Comparison of ENCODE assay signal across 24 cellular contexts in the genomic region with DNA sequence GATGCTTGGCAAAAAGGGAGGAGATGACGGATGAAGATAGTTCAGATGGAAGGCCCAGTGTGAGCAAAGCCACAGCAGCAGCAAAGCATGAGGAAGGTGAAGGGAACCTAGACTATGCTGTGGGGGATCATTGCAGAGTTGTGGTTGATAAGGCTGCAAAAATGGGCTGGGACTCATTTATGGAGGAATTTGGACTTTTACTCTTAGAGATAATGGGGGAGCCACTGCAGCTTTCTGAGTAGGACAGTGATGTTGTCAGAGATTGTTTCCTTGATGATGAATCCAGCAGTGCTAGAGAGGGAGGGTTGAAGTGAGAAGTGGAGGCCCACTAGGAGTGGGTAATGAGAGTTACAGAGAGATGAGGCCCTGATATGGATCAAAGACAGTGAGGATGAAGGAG. TPM values are rescaled to one million over a fixed set of nuclear protein-coding genes. Genes with fewer than 3 reads are reported as not detected.
DNase-seq lines count a peak whose midpoint lies in the region; ATAC-seq, FAIRE-seq and TF ChIP-seq lines count a peak whose summit lies in the region.
"Had no signal": no experiment of that assay in that cellular context is flagged by ENCODE, and none has a peak within 500 bp of the region (broad histone marks: within the 10 kb centered on the region; RNA-seq: fewer than 3 reads in every experiment).

No MANE protein-coding gene starts in this region.

- intact Hi-C loops in HepG2 (cut with micrococcal nuclease; ENCODE audit: unreplicated experiment): no loop called here
- intact Hi-C loops in right lobe of liver (cut with DNase I): no loop called here

- no peak overlapping the region for H2AK5ac ChIP-seq in mesendoderm (ENCODE audit: low read length)

- TF ChIP-seq RAD21 in HepG2 (CRISPR knock-in tag; IDR thresholded peaks at IDR 0.05): no peak

- no peaks in the 10 kb centered on the region for H3K79me1 ChIP-seq in mesendoderm (ENCODE audit: low read length)

- no peaks in the 10 kb centered on the region for H3K36me3 Mint-ChIP-seq in neural crest cell (ENCODE audit: low read depth)
- H3K36me3 Mint-ChIP-seq: CD14-positive monocyte; CD4-positive, alpha-beta memory T cell; CD4-positive, CD25-positive, alpha-beta regulatory T cell; CD8-positive, alpha-beta memory T cell had no signal

- H3K27me3 ChIP-seq in HepG2 (ENCODE audit: control insufficient read depth in 1 of 2, insufficient read depth in 2 of 2, low read length in 2 of 2) (no peaks in the 10 kb centered on the region), right lobe of liver (no peaks in the 10 kb centered on the region), small intestine (ENCODE audit: control insufficient read depth in 2 of 2, insufficient read depth in 2 of 2, low read length in 2 of 2) (no peaks in the 10 kb centered on the region), mesendoderm (ENCODE audit: insufficient read depth, low read length, poor library complexity) (no peaks in the 10 kb centered on the region)
- H3K27me3 ChIP-seq: BE2C, BLaER1 had no signal

- peaks cover 5% of the 10 kb centered on the region for H3K4me1 Mint-ChIP-seq in neural crest cell
- H3K4me1 Mint-ChIP-seq: CD14-positive monocyte; CD4-positive, alpha-beta memory T cell; CD4-positive, CD25-positive, alpha-beta regulatory T cell; CD8-positive, alpha-beta memory T cell had no signal

- no TSS peak for BruUV-seq in HepG2 (replicated peaks; lab: Mats Ljungman, UMichigan)

- no peak overlapping the region for H2AFZ ChIP-seq in HepG2 (ENCODE audit: low read length)

- TF ChIP-seq POLR2A in HepG2 (IDR thresholded peaks at IDR 0.05; ENCODE audit: insufficient read depth in 1 of 2, low read depth in 2 of 2, low read length in 2 of 2): no peak
- no peak for TF ChIP-seq POLR2A in right lobe of liver (IDR thresholded peaks at IDR 0.05)

- no peak overlapping the region for H3K18ac ChIP-seq in mesendoderm (ENCODE audit: low read length)

- in situ Hi-C loops in HepG2 (cut with HindIII; ENCODE audit: extremely low pct_ligation_motif_present, low pct_unique_long_range_greater_than_20kb): loop anchor here (5.0 kb wide), 1 partner anchor 60 kb away; no protein-coding TSS in a partner anchor

- H3K4ac ChIP-seq in mesendoderm (ENCODE audit: low read depth, low read length): no peak overlapping the region

- TF ChIP-seq CTCF in HepG2 (CRISPR knock-in tag; IDR thresholded peaks at IDR 0.05) (no peak), right lobe of liver (IDR thresholded peaks at IDR 0.05) (no peak), neural crest cell (conservative IDR thresholded peaks at IDR 0.05) (no peak)

- CTCF ChIA-PET in HepG2 (lab: Yijun Ruan, JAX; ENCODE audit: low intra/inter-chr PET ratio, low total read pairs): no interaction called here

- H2BK15ac ChIP-seq in mesendoderm (replicated peaks; ENCODE audit: low read depth): no peak overlapping the region

- peak in 1 of 2 experiments; percentile 9; a peak in 1 of 4 replicates for TF ChIP-seq EP300 in HepG2 (IDR thresholded peaks at IDR 0.05; ENCODE audit: low read depth in 2 of 2, low read length in 2 of 2)
- TF ChIP-seq EP300 in HepG2 (CRISPR knock-in tag; IDR thresholded peaks at IDR 0.05; ENCODE audit: borderline replicate concordance): no peak

- POLR2A ChIA-PET in HepG2 (lab: Yijun Ruan, JAX): no interaction called here

- no peak overlapping the region for H2BK5ac ChIP-seq in mesendoderm (ENCODE audit: low read length)

- H3K79me2 ChIP-seq in HepG2 (ENCODE audit: insufficient read depth, low read length) (peaks cover 8% of the 10 kb centered on the region), mesendoderm (ENCODE audit: control insufficient read depth, insufficient read depth, low read length) (no peaks in the 10 kb centered on the region)

- H3K9me3 ChIP-seq in HepG2 (ENCODE audit: low read length) (no peaks in the 10 kb centered on the region), right lobe of liver (no peaks in the 10 kb centered on the region), small intestine (ENCODE audit: control insufficient read depth, low read depth) (no peaks in the 10 kb centered on the region)
- H3K9me3 ChIP-seq: A549, BE2C, BLaER1 had no signal

- H4K5ac ChIP-seq in mesendoderm (ENCODE audit: low read length): no peak overlapping the region

- peak overlapping the region; percentile 89 for H3K27ac ChIP-seq in HepG2 (ENCODE audit: extremely low read length, insufficient read depth, low read length)
- H3K27ac ChIP-seq in right lobe of liver: no peak overlapping the region
- H3K27ac ChIP-seq in small intestine (ENCODE audit: low read depth in 1 of 2, low read length in 1 of 2): no peak overlapping the region
- H3K27ac ChIP-seq in mesendoderm (ENCODE audit: low read depth, low read length): no peak overlapping the region
- H3K27ac ChIP-seq: 22Rv1, A549, BLaER1 had no signal

- peaks cover 2% of the 10 kb centered on the region for H3K9me3 Mint-ChIP-seq in neural crest cell
- H3K9me3 Mint-ChIP-seq: CD4-positive, alpha-beta memory T cell; CD8-positive, alpha-beta memory T cell had no signal

- no peaks in the 10 kb centered on the region for H4K20me1 ChIP-seq in HepG2 (ENCODE audit: insufficient read depth, low read length)
- H4K20me1 ChIP-seq: BLaER1 had no signal

- H3K4me1 ChIP-seq in HepG2 (ENCODE audit: insufficient read depth, low read length): peaks cover 69% of the 10 kb centered on the region
- peaks cover 0 to 14% (median 5%) of the 10 kb centered on the region in 4 donors for H3K4me1 ChIP-seq in right lobe of liver
- peaks cover 0 to 6% of the 10 kb centered on the region in 2 donors for H3K4me1 ChIP-seq in small intestine (ENCODE audit: control insufficient read depth in 2 of 2, insufficient read depth in 1 of 2, low read depth in 1 of 2, low read length in 1 of 2)
- H3K4me1 ChIP-seq in mesendoderm (ENCODE audit: control insufficient read depth, low read depth, low read length): no peaks in the 10 kb centered on the region
- H3K4me1 ChIP-seq: A549, BE2C had no signal

- H3K27me3 Mint-ChIP-seq in neural crest cell (ENCODE audit: low read depth): no peaks in the 10 kb centered on the region

- H3K56ac ChIP-seq in mesendoderm (ENCODE audit: low read length): no peak overlapping the region

- FAIRE-seq in HepG2 (lab: Jason Lieb, UNC) (peak; percentile 72), small intestine (lab: Jason Lieb, UNC) (no peak)
- FAIRE-seq: A549, D721Med, G401.6, GM12891, GM19239 had no signal

- H4K8ac ChIP-seq in mesendoderm (ENCODE audit: low read depth, low read length): no peak overlapping the region

- DNase-seq in HepG2 (ENCODE audit: low spot score) (peak; percentile 52), right lobe of liver (no peak), neural crest cell (ENCODE audit: low read depth, low spot score) (no peak), small intestine (peak; percentile 45), mesendoderm (no peak), nucleus accumbens (lab: John Stamatoyannopoulos, UW) (no peak)
- DNase-seq: BE2C; C1 segment of cervical spinal cord; Calu3; CD4-positive, alpha-beta memory T cell; CD4-positive, CD25-positive, alpha-beta regulatory T cell; CD8-positive, alpha-beta memory T cell; COR-L47; DMS79 treated with DMSO at 0.1 percent for 48 hours; GF-D8 had no signal

- H3K9ac ChIP-seq in HepG2 (ENCODE audit: insufficient read depth, low read depth, low read length): no peak overlapping the region
- H3K9ac ChIP-seq in mesendoderm (ENCODE audit: low read length): no peak overlapping the region
- H3K9ac ChIP-seq: BLaER1 had no signal

- no peak overlapping the region for H3K4me3 Mint-ChIP-seq in neural crest cell
- H3K4me3 Mint-ChIP-seq: CD14-positive monocyte; CD4-positive, alpha-beta memory T cell; CD4-positive, CD25-positive, alpha-beta regulatory T cell; CD8-positive, alpha-beta memory T cell had no signal

- ATAC-seq in HepG2: no peak
- no peak for ATAC-seq in right lobe of liver
- ATAC-seq: A549 had no signal

- WGBS in HepG2 (ENCODE audit: low lambda C conversion rate): 0% methylated on average over 1 of the region's 1 CpG
- WGBS in right lobe of liver (ENCODE audit: insufficient coverage, low coverage, low lambda C conversion rate, missing lambda C conversion rate): 32% methylated on average over 1 of the region's 1 CpG
- WGBS in small intestine, 3 donors: 22 to 82% (median 33%) methylated on average over 1 of the region's 1 CpG
- no CpG with 5 or more reads among the region's 1 CpG for WGBS in mesendoderm (ENCODE audit: extremely low coverage, insufficient coverage, low lambda C conversion rate)

- H3K27ac Mint-ChIP-seq in neural crest cell (ENCODE audit: unreplicated experiment): peak overlapping the region; percentile 6
- H3K27ac Mint-ChIP-seq: CD4-positive, alpha-beta memory T cell; CD4-positive, CD25-positive, alpha-beta regulatory T cell; CD8-positive, alpha-beta memory T cell had no signal

- H3K4me2 ChIP-seq in HepG2 (ENCODE audit: low read depth, low read length) (no peak overlapping the region), mesendoderm (ENCODE audit: low read length) (no peak overlapping the region)
- H3K4me2 ChIP-seq: A549, BLaER1 had no signal

- no peak overlapping the region for H2BK120ac ChIP-seq in mesendoderm (ENCODE audit: low read depth, low read length)

- H3K4me3 ChIP-seq in HepG2 (replicated peaks in 1 of 3; ENCODE audit: insufficient read depth in 1 of 3, low read depth in 2 of 3, low read length in 3 of 3) (no peak overlapping the region), right lobe of liver (no peak overlapping the region), small intestine (ENCODE audit: low read depth in 1 of 2, low read length in 2 of 2) (no peak overlapping the region), mesendoderm (ENCODE audit: low read length) (no peak overlapping the region)
- H3K4me3 ChIP-seq: A549, BLaER1 had no signal

- H3K36me3 ChIP-seq in HepG2 (replicated peaks in 1 of 2; ENCODE audit: control insufficient read depth in 1 of 2, insufficient read depth in 2 of 2, low read length in 2 of 2): no peaks in the 10 kb centered on the region
- no peaks in the 10 kb centered on the region for H3K36me3 ChIP-seq in right lobe of liver
- no peaks in the 10 kb centered on the region for H3K36me3 ChIP-seq in small intestine (ENCODE audit: control insufficient read depth in 2 of 2, insufficient read depth in 2 of 2, low read length in 2 of 2)
- no peaks in the 10 kb centered on the region for H3K36me3 ChIP-seq in mesendoderm (ENCODE audit: control insufficient read depth, insufficient read depth, low read length)
- H3K36me3 ChIP-seq: BE2C, BLaER1 had no signal

- H3K23ac ChIP-seq in mesendoderm (ENCODE audit: low read length): no peak overlapping the region

RNA-seq across cellular contexts. Expression of gene C8A, which starts 2.1 kb away (rescaled TPM):
- total RNA-seq in HepG2 (2016; rRNA removed; fragmentation: Illumina TruSeq; extraction: Trizol) (8.6 and 15.0 TPM in 2 replicates), right lobe of liver (100 to 1,000 TPM; 177 to 432 (median 299) TPM), neural crest cell (not detected in 2 replicates)
- total RNA-seq in HepG2 (2016; cell fraction: cytosol; rRNA removed; fragmentation: Illumina TruSeq; extraction: Trizol; ENCODE audit: low read depth): 1.9 and 2.2 TPM in 2 replicates
- total RNA-seq in HepG2 (2016; cell fraction: insoluble cytoplasmic fraction; rRNA removed; fragmentation: Illumina TruSeq; extraction: Trizol): 8.1 and 16.4 TPM in 2 replicates
- 2.2 and 2.8 TPM in 2 replicates for total RNA-seq in HepG2 (2016; cell fraction: membrane; rRNA removed; fragmentation: Illumina TruSeq; extraction: Trizol)
- 18.2 and 18.5 TPM in 2 replicates for total RNA-seq in HepG2 (2016; cell fraction: nucleus; rRNA removed; fragmentation: Illumina TruSeq; extraction: Trizol)
- polyA plus RNA-seq in HepG2 (2011; rRNA removed) (10.5 and 13.9 TPM in 2 replicates), small intestine (1 to 10 TPM; 2.0 to 2.4 (median 2.2) TPM)
- 7.0 and 11.2 TPM in 2 replicates for polyA plus RNA-seq in HepG2 (2011; cell fraction: cytosol; rRNA removed)
- polyA plus RNA-seq in HepG2 (2011; cell fraction: nucleus; rRNA removed): 11.8 and 19.3 TPM in 2 replicates
- polyA plus RNA-seq in HepG2 (2012): 13.4 and 17.8 TPM in 2 replicates
- 0.87 and 1.2 TPM in 2 replicates for polyA plus RNA-seq in HepG2 (2016; cell fraction: cytosol; fragmentation: Illumina TruSeq; extraction: Trizol; ENCODE audit: low read depth)
- polyA plus RNA-seq in HepG2 (2016; cell fraction: insoluble cytoplasmic fraction; fragmentation: Illumina TruSeq; extraction: Trizol; ENCODE audit: low read depth): 5.5 and 7.6 TPM in 2 replicates
- 1.2 and 1.7 TPM in 2 replicates for polyA plus RNA-seq in HepG2 (2016; cell fraction: membrane; fragmentation: Illumina TruSeq; extraction: Trizol; ENCODE audit: low read depth)
- polyA plus RNA-seq in HepG2 (2016; cell fraction: nucleus; fragmentation: Illumina TruSeq; extraction: Trizol; ENCODE audit: insufficient read depth, low read depth): 16.2 and 17.1 TPM in 2 replicates
- polyA minus RNA-seq in HepG2 (2011; rRNA and poly(A)+ RNA removed; ENCODE audit: low replicate concordance): 9.1 TPM in 1 of 2 replicates, not detected in the other
- polyA minus RNA-seq in HepG2 (2011; cell fraction: cytosol; rRNA and poly(A)+ RNA removed): 3.6 and 6.2 TPM in 2 replicates
- polyA minus RNA-seq in HepG2 (2011; cell fraction: nucleus; rRNA and poly(A)+ RNA removed): 12.5 and 18.2 TPM in 2 replicates
- not detected for polyA plus RNA-seq in mesendoderm (2013, experiment 1 of 2)
- not detected for polyA plus RNA-seq in mesendoderm (2013, experiment 2 of 2)
- total RNA-seq: A172; Calu3; CD4-positive, alpha-beta memory T cell; CD4-positive, CD25-positive, alpha-beta regulatory T cell; CD8-positive, alpha-beta memory T cell had no signal
- polyA plus RNA-seq: A549; CD14-positive monocyte; CD4-positive, alpha-beta memory T cell; CD4-positive, CD25-positive, alpha-beta regulatory T cell; CD8-positive, alpha-beta memory T cell had no signal

RNA-seq across cellular contexts. Expression of gene FYB2, which starts 33.3 kb away (rescaled TPM):
- total RNA-seq in HepG2 (2016; rRNA removed; fragmentation: Illumina TruSeq; extraction: Trizol) (1.4 and 2.7 TPM in 2 replicates), right lobe of liver (10 to 100 TPM; 11.2 to 27.5 (median 16.1) TPM), neural crest cell (not detected in 2 replicates)
- total RNA-seq in HepG2 (2016; cell fraction: cytosol; rRNA removed; fragmentation: Illumina TruSeq; extraction: Trizol; ENCODE audit: low read depth): 1.7 and 2.4 TPM in 2 replicates
- total RNA-seq in HepG2 (2016; cell fraction: insoluble cytoplasmic fraction; rRNA removed; fragmentation: Illumina TruSeq; extraction: Trizol): 1.5 and 3.1 TPM in 2 replicates
- total RNA-seq in HepG2 (2016; cell fraction: membrane; rRNA removed; fragmentation: Illumina TruSeq; extraction: Trizol): 1.2 and 2.0 TPM in 2 replicates
- total RNA-seq in HepG2 (2016; cell fraction: nucleus; rRNA removed; fragmentation: Illumina TruSeq; extraction: Trizol): 11.1 and 11.4 TPM in 2 replicates
- polyA plus RNA-seq in HepG2 (2011; rRNA removed) (0.97 and 1.2 TPM in 2 replicates), small intestine (1 to 10 TPM in 2 of 3 donors, not detected in 1; 1.1 to 1.2 TPM)
- polyA plus RNA-seq in HepG2 (2011; cell fraction: cytosol; rRNA removed): 0.26 and 0.27 TPM in 2 replicates
- 2.6 and 2.8 TPM in 2 replicates for polyA plus RNA-seq in HepG2 (2011; cell fraction: nucleus; rRNA removed)
- polyA plus RNA-seq in HepG2 (2012): 1.1 and 3.2 TPM in 2 replicates
- polyA plus RNA-seq in HepG2 (2016; cell fraction: cytosol; fragmentation: Illumina TruSeq; extraction: Trizol; ENCODE audit: low read depth): 0.27 and 0.46 TPM in 2 replicates
- polyA plus RNA-seq in HepG2 (2016; cell fraction: insoluble cytoplasmic fraction; fragmentation: Illumina TruSeq; extraction: Trizol; ENCODE audit: low read depth): 1.7 and 2.0 TPM in 2 replicates
- 0.68 and 0.72 TPM in 2 replicates for polyA plus RNA-seq in HepG2 (2016; cell fraction: membrane; fragmentation: Illumina TruSeq; extraction: Trizol; ENCODE audit: low read depth)
- polyA plus RNA-seq in HepG2 (2016; cell fraction: nucleus; fragmentation: Illumina TruSeq; extraction: Trizol; ENCODE audit: insufficient read depth, low read depth): 20.1 and 21.0 TPM in 2 replicates
- polyA minus RNA-seq in HepG2 (2011; rRNA and poly(A)+ RNA removed; ENCODE audit: low replicate concordance): 0.46 TPM in 1 of 2 replicates, not detected in the other
- not detected in 2 replicates for polyA minus RNA-seq in HepG2 (2011; cell fraction: cytosol; rRNA and poly(A)+ RNA removed)
- polyA minus RNA-seq in HepG2 (2011; cell fraction: nucleus; rRNA and poly(A)+ RNA removed): 4.2 and 6.5 TPM in 2 replicates
- polyA plus RNA-seq in mesendoderm (2013, experiment 1 of 2): 0.11 TPM
- polyA plus RNA-seq in mesendoderm (2013, experiment 2 of 2): 0.13 TPM
- total RNA-seq: Calu3; CD4-positive, alpha-beta memory T cell; CD4-positive, CD25-positive, alpha-beta regulatory T cell; CD8-positive, alpha-beta memory T cell had no signal
- polyA plus RNA-seq: A549; CD14-positive monocyte; CD4-positive, alpha-beta memory T cell; CD4-positive, CD25-positive, alpha-beta regulatory T cell; CD8-positive, alpha-beta memory T cell had no signal

Comparison
In these comparisons a context has a peak if more than half of its experiments do, and no peak if none do; other contexts are left out.
1. DNase-seq: peak in HepG2 (single experiment) and small intestine (single experiment); none in right lobe of liver (0 of 3), neural crest cell (single experiment), mesendoderm (single experiment) and nucleus accumbens (0 of 56).